Comparison of ENCODE assay signal across 8 cellular contexts in genomic region chr11:15107730-15108515, GRCh38. TPM values are rescaled to one million over a fixed set of nuclear protein-coding genes. Genes with fewer than 3 reads are reported as not detected.
DNase-seq lines count a peak whose midpoint lies in the region; ATAC-seq lines count a peak whose summit lies in the region.

No MANE protein-coding gene starts in this region.

- DNase-seq in GM19238 (ENCODE audit: insufficient read length, low spot score) (peak; percentile 27), M059J (ENCODE audit: low read depth) (peak; percentile 70), renal cortical epithelial cell (ENCODE audit: low read depth) (peak; percentile 26), NCI-H345 (lab: John Stamatoyannopoulos, UW) (no peak), NCI-H2107 treated with DMSO at 0.1 percent for 48 hours (lab: John Stamatoyannopoulos, UW; ENCODE audit: unreplicated experiment) (no peak), RKO (ENCODE audit: low spot score) (no peak), germinal center (ENCODE audit: low spot score) (no peak)

- ATAC-seq in HG02763 (IDR thresholded peaks at IDR 0.05; ENCODE audit: unreplicated experiment) = peak; percentile 76

RNA-seq across cellular contexts. Expression of gene INSC, which starts 6.8 kb away (rescaled TPM):
- 0.62 TPM in 1 of 2 replicates, not detected in the other for total RNA-seq in M059J (2014; rRNA removed; shearing (Covaris generic))
- total RNA-seq in renal cortical epithelial cell = 0.15 and 0.52 TPM in 2 replicates

RNA-seq across cellular contexts. Expression of gene CALCB, which starts 34.5 kb away (rescaled TPM):
- not detected in 2 replicates for total RNA-seq in M059J (2014; rRNA removed; shearing (Covaris generic))
- total RNA-seq in renal cortical epithelial cell = 0.15 TPM in 1 of 2 replicates, not detected in the other

Comparison
In these comparisons a context has a peak if more than half of its experiments do, and no peak if none do; other contexts are left out.
1. DNase-seq: peak in GM19238 (single experiment), M059J (single experiment) and renal cortical epithelial cell (single experiment); none in NCI-H345 (single experiment), NCI-H2107 treated with DMSO at 0.1 percent for 48 hours (single experiment), RKO (single experiment) and germinal center (single experiment).